Comparison of ENCODE assay signal across 17 cellular contexts in genomic region chr20:15673206-15673605, GRCh38.
A peak's percentile ranks its signal among the peaks of the same experiment; 100 is the strongest.
DNase-seq lines count a peak whose midpoint lies in the region; ATAC-seq and TF ChIP-seq lines count a peak whose summit lies in the region.
"Had no signal": no experiment of that assay in that cellular context is flagged by ENCODE, and none has a peak within 500 bp of the region (broad histone marks: within the 10 kb centered on the region; RNA-seq: fewer than 3 reads in every experiment).

No MANE protein-coding gene starts in this region.

- H3K27ac ChIP-seq in cardiac muscle cell: no peak overlapping the region
- H3K27ac ChIP-seq in mammary epithelial cell (ENCODE audit: insufficient read depth, low read depth, low read length): no peak overlapping the region
- H3K27ac ChIP-seq: gastroesophageal sphincter had no signal

- CTCF ChIA-PET in mammary epithelial cell (lab: Charles Lee; ENCODE audit: low non-redundant PET): no interaction called here

- dilution Hi-C loops in mammary epithelial cell (cut with HindIII; ENCODE audit: low sequenced_read_pairs): no loop called here

- no peaks in the 10 kb centered on the region for H4K20me1 ChIP-seq in mammary epithelial cell (ENCODE audit: insufficient read depth, low read length)

- no peak overlapping the region for H3K4me3 ChIP-seq in cardiac muscle cell
- H3K4me3 ChIP-seq in mammary epithelial cell (replicated peaks in 1 of 3; ENCODE audit: insufficient read depth in 1 of 3, low read depth in 2 of 3, low read length in 3 of 3): no peak overlapping the region
- H3K4me3 ChIP-seq: gastroesophageal sphincter, GM12878, tibial artery had no signal

- H3K4me1 ChIP-seq in cardiac muscle cell (ENCODE audit: low read depth): no peaks in the 10 kb centered on the region
- peaks cover 9% of the 10 kb centered on the region for H3K4me1 ChIP-seq in mammary epithelial cell (ENCODE audit: insufficient read depth, low read length)
- H3K4me1 ChIP-seq: gastroesophageal sphincter had no signal

- no peak overlapping the region for H2AFZ ChIP-seq in mammary epithelial cell (ENCODE audit: low read depth, low read length)

- intact Hi-C loops in Right ventricle myocardium inferior (cut with DNase I): no loop called here
- intact Hi-C loops in mammary epithelial cell (cut with micrococcal nuclease): no loop called here

- no peaks in the 10 kb centered on the region for H3K27me3 ChIP-seq in cardiac muscle cell
- H3K27me3 ChIP-seq in mammary epithelial cell (ENCODE audit: insufficient read depth, low read length): no peaks in the 10 kb centered on the region
- H3K27me3 ChIP-seq: gastroesophageal sphincter, tibial artery had no signal

- H3K36me3 ChIP-seq in cardiac muscle cell (no peaks in the 10 kb centered on the region), mammary epithelial cell (ENCODE audit: insufficient read depth, low read length) (no peaks in the 10 kb centered on the region)
- H3K36me3 ChIP-seq: gastroesophageal sphincter, tibial artery had no signal

- TF ChIP-seq CTCF in cardiac muscle cell (IDR thresholded peaks at IDR 0.05; ENCODE audit: low read depth, low read length) (no peak), mammary epithelial cell (conservative IDR thresholded peaks at IDR 0.05 in 1 of 2, IDR thresholded peaks at IDR 0.05 in 1 of 2; ENCODE audit: extremely low read depth in 1 of 2, insufficient read depth in 1 of 2, low read depth in 1 of 2, low read length in 2 of 2) (no peak)

- H3K79me2 ChIP-seq in mammary epithelial cell (ENCODE audit: insufficient read depth, low read length): no peaks in the 10 kb centered on the region

- WGBS in mammary epithelial cell (ENCODE audit: low coverage, missing lambda C conversion rate): 0% methylated on average over 1 of the region's 1 CpG

- in situ Hi-C loops in mammary epithelial cell (cut with MboI; ENCODE audit: low sequenced_read_pairs in 2 of 2): loop anchor here in 1 of 2 donors (25.0 kb wide), 1 partner anchor 1336 kb away; the partner anchor contains the start of gene FLRT3

- H3K4me2 ChIP-seq in mammary epithelial cell (ENCODE audit: insufficient read depth, low read depth, low read length): peak overlapping the region; percentile 41

- BruUV-seq in mammary epithelial cell (replicated peaks; lab: Mats Ljungman, UMichigan): no TSS peak

- H3K9ac ChIP-seq in mammary epithelial cell (ENCODE audit: insufficient read depth, low read length): no peak overlapping the region

- DNase-seq in cardiac muscle cell (ENCODE audit: low read depth in 1 of 2, low spot score in 1 of 2): peak; percentile 1 to 8
- no peak for DNase-seq in Right ventricle myocardium inferior (ENCODE audit: missing footprints)
- peak; percentile 53 for DNase-seq in mammary epithelial cell
- DNase-seq in hepatic stellate cell (ENCODE audit: low spot score): peak; percentile 50
- no peak for DNase-seq in anterior cingulate cortex (lab: John Stamatoyannopoulos, UW)
- DNase-seq in KG1 (lab: John Stamatoyannopoulos, UW): no peak
- DNase-seq in NCI-H2081 (lab: John Stamatoyannopoulos, UW): no peak
- DNase-seq: 8988T; activated CD8-positive, alpha-beta memory T cell treated with anti-CD3 and anti-CD28 coated beads for 24 hours; activated gamma-delta T cell treated with Interleukin-2 at 50 U/mL for 16 hours; DMS153; NCI-H1105; NCI-H526; tibial artery had no signal

- no peaks in the 10 kb centered on the region for H3K9me3 ChIP-seq in cardiac muscle cell (ENCODE audit: low read depth)
- no peaks in the 10 kb centered on the region for H3K9me3 ChIP-seq in mammary epithelial cell (replicated peaks; ENCODE audit: insufficient read depth, low read length)
- H3K9me3 ChIP-seq: gastroesophageal sphincter, tibial artery had no signal

- ATAC-seq in Right ventricle myocardium inferior: no peak
- ATAC-seq in GM18861 (IDR thresholded peaks at IDR 0.05; ENCODE audit: unreplicated experiment): no peak
- ATAC-seq: gastroesophageal sphincter, GM12878 had no signal

Comparison
In these comparisons a context has a peak if more than half of its experiments do, and no peak if none do; other contexts are left out.
1. DNase-seq: peak in cardiac muscle cell (2 of 2), mammary epithelial cell (single experiment) and hepatic stellate cell (single experiment); none in Right ventricle myocardium inferior (single experiment), anterior cingulate cortex (0 of 58), KG1 (single experiment) and NCI-H2081 (0 of 2).